In the genomic region with DNA sequence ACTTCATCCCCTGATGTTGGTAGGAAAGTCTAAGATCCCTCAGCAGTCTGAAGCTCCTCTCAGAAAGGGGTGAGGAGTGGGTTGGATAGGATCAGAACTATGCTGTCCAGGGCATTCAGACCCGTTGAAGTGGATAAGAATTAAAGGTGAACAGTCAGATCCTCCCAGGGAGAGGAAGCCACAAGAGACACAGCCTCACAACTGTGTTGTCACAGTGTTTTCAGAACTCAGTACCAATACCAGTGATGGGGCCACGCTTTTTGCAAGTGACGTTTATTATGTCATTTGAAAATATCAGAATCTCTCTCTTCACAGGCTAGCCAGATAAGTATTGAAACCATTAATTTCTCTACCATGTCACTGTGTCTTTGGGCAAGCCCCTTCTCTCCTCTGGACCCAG, we compare ENCODE assay signal across 9 cellular contexts. TPM values are rescaled to one million over a fixed set of nuclear protein-coding genes. Genes with fewer than 3 reads are reported as not detected.
DNase-seq lines count a peak whose midpoint lies in the region; ATAC-seq and TF ChIP-seq lines count a peak whose summit lies in the region.
"Had no signal": no experiment of that assay in that cellular context is flagged by ENCODE, and none has a peak within 500 bp of the region (broad histone marks: within the 10 kb centered on the region; RNA-seq: fewer than 3 reads in every experiment).

No MANE protein-coding gene starts in this region.

- TF ChIP-seq CTCF in MM.1S (IDR thresholded peaks at IDR 0.05; ENCODE audit: low read length), result no peak
- TF ChIP-seq CTCF in transverse colon (IDR thresholded peaks at IDR 0.05), result no peak
- no peak for TF ChIP-seq CTCF in testis (IDR thresholded peaks at IDR 0.05)

- no peaks in the 10 kb centered on the region for H3K36me3 Mint-ChIP-seq in activated T-cell treated with anti-CD3 and anti-CD28 coated beads, Interleukin-2, amount 50 U/mL, for 4 hours (ENCODE audit: insufficient read depth)
- H3K36me3 Mint-ChIP-seq in effector memory CD8-positive, alpha-beta T cell (ENCODE audit: insufficient read depth), result no peaks in the 10 kb centered on the region

- H3K9me2 ChIP-seq in MM.1S (replicated peaks; ENCODE audit: insufficient read depth, low read length), result no peaks in the 10 kb centered on the region

- H3K4me1 ChIP-seq in MM.1S (ENCODE audit: low read length) (peaks cover 7% of the 10 kb centered on the region; the same call in 1 of the 2 replicates), transverse colon (peaks cover 0 to 9% (median 4%) of the 10 kb centered on the region in 4 donors), testis (peaks cover 6% of the 10 kb centered on the region)

- H3K27me3 ChIP-seq in MM.1S (replicated peaks; ENCODE audit: insufficient read depth, low read length) (no peaks in the 10 kb centered on the region), transverse colon (no peaks in the 10 kb centered on the region), testis (no peaks in the 10 kb centered on the region)

- no peaks in the 10 kb centered on the region for H3K79me2 ChIP-seq in MM.1S (ENCODE audit: low read length)

- H3K4me3 ChIP-seq in MM.1S (ENCODE audit: low read length) (no peak overlapping the region), transverse colon (no peak overlapping the region), testis (no peak overlapping the region)

- no peak overlapping the region for H3K9ac ChIP-seq in MM.1S (ENCODE audit: low read length)

- no peak for TF ChIP-seq POLR2A in transverse colon (IDR thresholded peaks at IDR 0.05)
- TF ChIP-seq POLR2A in testis (IDR thresholded peaks at IDR 0.05), result no peak

- no peaks in the 10 kb centered on the region for H4K20me1 ChIP-seq in MM.1S (ENCODE audit: insufficient read depth, low read length)

- no peaks in the 10 kb centered on the region for H3K27me3 Mint-ChIP-seq in activated T-cell treated with anti-CD3 and anti-CD28 coated beads, Interleukin-2, amount 50 U/mL, for 4 hours (ENCODE audit: low read depth)
- H3K27me3 Mint-ChIP-seq in effector memory CD8-positive, alpha-beta T cell, result no peaks in the 10 kb centered on the region

- H3F3A ChIP-seq in MM.1S (ENCODE audit: insufficient read depth, low read length), result no peaks in the 10 kb centered on the region

- peak; percentile 28 to 51 for ATAC-seq in activated T-cell treated with anti-CD3 and anti-CD28 coated beads, Interleukin-2, amount 50 U/mL, for 4 hours
- ATAC-seq in effector memory CD8-positive, alpha-beta T cell (replicated peaks), result peak; percentile 14
- ATAC-seq in stimulated activated naive CD8-positive, alpha-beta T cell treated with anti-CD3 and anti-CD28 coated beads, Interleukin-15, Interleukin-2, amounts not matched to agents 100 U/mL and 50 U/mL, for 24 hours, result peak; percentile 40

- intact Hi-C loops in transverse colon (cut with DNase I; ENCODE audit: low total_unique reads), result no loop called here
- intact Hi-C loops in testis (cut with DNase I; ENCODE audit: low total_unique reads), result no loop called here

- DNase-seq in activated T-cell treated with anti-CD3 and anti-CD28 coated beads, Interleukin-2, amount 50 U/mL, for 4 hours, result no peak
- no peak for DNase-seq in activated T-cell treated with anti-CD3 and anti-CD28 coated beads, Interleukin-2, amount 50 U/mL, for 1 hour
- DNase-seq in MM.1S (no peak), islet precursor cell (no peak), transverse colon (no peak), testis (no peak)
- DNase-seq in effector memory CD8-positive, alpha-beta T cell, result no peak
- no peak for DNase-seq in stimulated activated naive CD8-positive, alpha-beta T cell treated with anti-CD3 and anti-CD28 coated beads, Interleukin-15, Interleukin-2, amounts not matched to agents 100 U/mL and 50 U/mL, for 24 hours
- DNase-seq: GF-D8 had no signal

- no peak overlapping the region for H3K4me2 ChIP-seq in MM.1S (ENCODE audit: low read depth, low read length)

- no peaks in the 10 kb centered on the region for H3K9me3 Mint-ChIP-seq in activated T-cell treated with anti-CD3 and anti-CD28 coated beads, Interleukin-2, amount 50 U/mL, for 4 hours
- H3K9me3 Mint-ChIP-seq in effector memory CD8-positive, alpha-beta T cell, result no peaks in the 10 kb centered on the region

- H3K4me1 Mint-ChIP-seq in activated T-cell treated with anti-CD3 and anti-CD28 coated beads, Interleukin-2, amount 50 U/mL, for 4 hours (ENCODE audit: low read depth), result peaks cover 11% of the 10 kb centered on the region
- H3K4me1 Mint-ChIP-seq in effector memory CD8-positive, alpha-beta T cell (ENCODE audit: low read depth in 2 of 2), result peaks cover 0 to 5% of the 10 kb centered on the region in 2 donors

- H3K36me3 ChIP-seq in MM.1S (replicated peaks; ENCODE audit: insufficient read depth, low read length) (no peaks in the 10 kb centered on the region), transverse colon (no peaks in the 10 kb centered on the region), testis (ENCODE audit: low read depth, missing control alignments) (no peaks in the 10 kb centered on the region)

- 64 to 82% methylated on average over 2 to 3 of the region's 3 CpGs for WGBS in transverse colon (ENCODE audit: low coverage in 1 of 2), 2 donors
- 57 to 59% methylated on average over 3 of the region's 3 CpGs for WGBS in testis, 2 donors

- H2AFZ ChIP-seq in MM.1S (ENCODE audit: low read length), result peak overlapping the region; percentile 51

- H3K27ac ChIP-seq in MM.1S (ENCODE audit: low read length), result no peak overlapping the region
- H3K27ac ChIP-seq in transverse colon, result no peak overlapping the region
- peak overlapping the region in 1 of 2 donors; percentile 9 for H3K27ac ChIP-seq in testis

- no peaks in the 10 kb centered on the region for H3K9me3 ChIP-seq in MM.1S (replicated peaks; ENCODE audit: insufficient read depth, low read length)
- no peaks in the 10 kb centered on the region for H3K9me3 ChIP-seq in transverse colon
- no peaks in the 10 kb centered on the region for H3K9me3 ChIP-seq in testis

- H3K4me3 Mint-ChIP-seq in activated T-cell treated with anti-CD3 and anti-CD28 coated beads, Interleukin-2, amount 50 U/mL, for 4 hours, result no peak overlapping the region
- no peak overlapping the region for H3K4me3 Mint-ChIP-seq in effector memory CD8-positive, alpha-beta T cell

- in situ Hi-C loops in transverse colon (cut with MboI; ENCODE audit: low pct_ligation_motif_present in 1 of 4, low pct_unique_long_range_greater_than_20kb in 1 of 4, low sequenced_read_pairs in 3 of 4), result loop anchor here in 1 of 4 donors (25.0 kb wide), 1 partner anchor 172 kb away; no protein-coding TSS in a partner anchor

- no peak for TF ChIP-seq EP300 in transverse colon (IDR thresholded peaks at IDR 0.05; ENCODE audit: low read depth)

- H3K27ac Mint-ChIP-seq in effector memory CD8-positive, alpha-beta T cell, result peak overlapping the region; percentile 39 to 88

RNA-seq across cellular contexts. Expression of gene EPS15, which starts 15.4 kb away (rescaled TPM):
- 10 to 100 TPM; 39.7 to 51.8 (median 51.4) TPM for total RNA-seq in activated T-cell treated with anti-CD3 and anti-CD28 coated beads, Interleukin-2, amount 50 U/mL, for 4 hours
- total RNA-seq in transverse colon (10 to 100 TPM; 43.8 to 74.0 (median 59.9) TPM), testis (100 to 1,000 TPM; 108 to 127 TPM)
- polyA plus RNA-seq in testis (ENCODE audit: insufficient read depth, low read depth, low replicate concordance), result 77.2 TPM
